30 cellular contexts compared by ENCODE assay signal in the genomic region with DNA sequence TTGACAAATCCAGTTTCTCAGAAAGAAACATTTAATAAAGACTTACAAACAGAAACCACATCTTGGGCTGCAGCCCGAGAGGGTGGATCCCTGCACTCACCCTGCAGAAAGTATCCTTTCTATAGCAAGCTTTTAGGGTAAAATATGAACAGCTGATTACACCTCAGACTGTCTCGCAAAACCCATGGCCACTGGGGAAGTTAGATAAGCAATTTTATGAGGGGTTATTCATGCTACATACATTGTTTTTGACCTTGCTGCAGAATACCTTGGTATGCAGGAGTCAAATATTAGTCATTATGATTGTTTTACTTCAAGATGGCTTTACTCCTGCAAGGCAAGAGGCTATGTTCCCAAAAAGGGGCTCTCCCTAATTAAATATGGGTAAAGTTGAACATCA.
"Had no signal": no experiment of that assay in that cellular context is flagged by ENCODE, and none has a peak within 500 bp of the region (broad histone marks: within the 10 kb centered on the region; RNA-seq: fewer than 3 reads in every experiment).

No MANE protein-coding gene starts in this region.

- H3K4me3 ChIP-seq: ascending aorta, body of pancreas, SJCRH30 had no signal

- ATAC-seq: activated CD8-positive, alpha-beta memory T cell treated with anti-CD3 and anti-CD28 coated beads, Interleukin-2, amount 10 ng/mL, durations not matched to agents 7 days and 5 days; activated naive CD4-positive, alpha-beta T cell treated with anti-CD3 and anti-CD28 coated beads, Interleukin-2, amount 50 U/mL, for 72 hours; activated naive CD8-positive, alpha-beta T cell treated with anti-CD3 and anti-CD28 coated beads, Interleukin-2, amount 50 U/mL, for 24 hours; body of pancreas; WTC11 had no signal

- H3K9me2 ChIP-seq: SK-N-SH had no signal

- DNase-seq: activated CD4-positive, alpha-beta T cell treated with anti-CD3 and anti-CD28 coated beads, Interleukin-2, amount 10 ng/mL, durations not matched to agents 24 days and 14 days; activated CD4-positive, alpha-beta T cell treated with anti-CD3 and anti-CD28 coated beads, Interleukin-2, amount 50 U/mL, for 48 hours; activated CD4-positive, CD25-positive, alpha-beta regulatory T cell treated with anti-CD3 and anti-CD28 coated beads, Interleukin-2, amount 50 U/mL, for 72 hours; activated CD8-positive, alpha-beta memory T cell treated with anti-CD3 and anti-CD28 coated beads, Interleukin-2, amount 10 ng/mL, durations not matched to agents 7 days and 5 days; activated effector memory CD4-positive, alpha-beta T cell treated with Interleukin-2 at 50 U/mL for 16 hours; activated naive CD4-positive, alpha-beta T cell; activated naive CD8-positive, alpha-beta T cell treated with anti-CD3 and anti-CD28 coated beads, Interleukin-2, amount 50 U/mL, for 24 hours; activated T-cell treated with anti-CD3 and anti-CD28 coated beads, Interleukin-2, amount 50 U/mL, for 24 hours; amniotic stem cell; body of pancreas; central memory CD4-positive, alpha-beta T cell; Kasumi-1; KBM-7; NCI-H1092 treated with DMSO at 0.1 percent for 48 hours; NCI-H1417 treated with DMSO at 0.1 percent for 48 hours; NCI-H1694; NCI-H2029; NCI-H2107; NCI-H2171 treated with DMSO at 0.1 percent for 48 hours; NCI-H345; NCI-H510A; NCI-H526 treated with DMSO at 0.1 percent for 48 hours; Right ventricle myocardium superior; RPMI8226; SJCRH30; SK-N-SH; T-helper 1 cell had no signal

- H3K36me3 ChIP-seq: ascending aorta, SJCRH30 had no signal

- H3K9ac ChIP-seq: SK-N-SH had no signal

- H3K4me2 ChIP-seq: SK-N-SH had no signal

- H3K9me3 ChIP-seq: ascending aorta, body of pancreas, SJCRH30, SK-N-SH had no signal

- H3K27ac ChIP-seq: ascending aorta, body of pancreas, SJCRH30 had no signal

- H3K27me3 ChIP-seq: ascending aorta, body of pancreas, SJCRH30 had no signal

- H3K4me1 ChIP-seq: ascending aorta, body of pancreas, SJCRH30 had no signal
